In genomic region chr13:41934120-41934519, GRCh38 we compare ENCODE assay signal across 36 cellular contexts. TPM values are rescaled to one million over a fixed set of nuclear protein-coding genes. Genes with fewer than 3 reads are reported as not detected.
A peak's percentile ranks its signal among the peaks of the same experiment; 100 is the strongest.
DNase-seq lines count a peak whose midpoint lies in the region; ATAC-seq, FAIRE-seq and TF ChIP-seq lines count a peak whose summit lies in the region.
"Had no signal": no experiment of that assay in that cellular context is flagged by ENCODE, and none has a peak within 500 bp of the region (broad histone marks: within the 10 kb centered on the region; RNA-seq: fewer than 3 reads in every experiment).

No MANE protein-coding gene starts in this region.

- no TSS peak for BruUV-seq in HepG2 (replicated peaks; lab: Mats Ljungman, UMichigan)

- 84% methylated on average over 1 of the region's 1 CpG for WGBS in HepG2 (ENCODE audit: low lambda C conversion rate)
- 100% methylated on average over 1 of the region's 1 CpG for WGBS in right lobe of liver (ENCODE audit: insufficient coverage, low coverage, low lambda C conversion rate, missing lambda C conversion rate)

- H3K36me3 ChIP-seq in HepG2 (replicated peaks in 1 of 2; ENCODE audit: control insufficient read depth in 1 of 2, insufficient read depth in 2 of 2, low read length in 2 of 2): 0 out of 5 replicates have a peak, but pooled peaks cover 0 to 3% of the 10 kb centered on the region in 2 experiments
- no peaks in the 10 kb centered on the region for H3K36me3 ChIP-seq in right lobe of liver
- H3K36me3 ChIP-seq in HEK293 (ENCODE audit: control insufficient read depth in 2 of 2, insufficient read depth in 1 of 2, low read length in 2 of 2): no peaks in the 10 kb centered on the region

- H3K4me2 ChIP-seq in HepG2 (ENCODE audit: low read depth, low read length): no peak overlapping the region
- H3K4me2 ChIP-seq: A549; BLaER1; BLaER1 treated with 17β-estradiol and CSF1 and Interleukin-3, amounts not matched to agents 10 nM and 100 nM had no signal

- no peak overlapping the region for H3K27ac ChIP-seq in HepG2 (ENCODE audit: extremely low read length, insufficient read depth, low read length)
- no peak overlapping the region for H3K27ac ChIP-seq in right lobe of liver
- no peak overlapping the region for H3K27ac ChIP-seq in HEK293 (ENCODE audit: extremely low read depth, low read depth, low read length)
- H3K27ac ChIP-seq: 22Rv1; A549; BLaER1; BLaER1 treated with 17β-estradiol and CSF1 and Interleukin-3, amounts not matched to agents 10 nM and 100 nM; C4-2B had no signal

- H3K9me3 ChIP-seq in HepG2 (ENCODE audit: low read length) (no peaks in the 10 kb centered on the region; the same call in 1 of the 2 replicates), right lobe of liver (no peaks in the 10 kb centered on the region), HEK293 (ENCODE audit: control insufficient read depth, insufficient read depth, low read depth, low read length) (no peaks in the 10 kb centered on the region)
- H3K9me3 ChIP-seq: BE2C, Caco-2 had no signal

- H3K27me3 ChIP-seq in HepG2 (ENCODE audit: control insufficient read depth in 1 of 2, insufficient read depth in 2 of 2, low read length in 2 of 2) (no peaks in the 10 kb centered on the region), right lobe of liver (no peaks in the 10 kb centered on the region)
- H3K27me3 ChIP-seq: BE2C; BLaER1; BLaER1 treated with 17β-estradiol and CSF1 and Interleukin-3, amounts not matched to agents 10 nM and 100 nM had no signal

- FAIRE-seq in HepG2 (lab: Jason Lieb, UNC) (no peak), A204.1 (lab: Jason Lieb, UNC) (peak; percentile 11), GM18507 (lab: Jason Lieb, UNC) (peak; percentile 49)
- FAIRE-seq: A549, D721Med had no signal

- peaks cover 11% of the 10 kb centered on the region for H3K4me1 Mint-ChIP-seq in stimulated activated memory B cell treated with anti-CD40 and anti-IgM and Interleukin-4, amounts not matched to agents 10 μg/mL and 1 μg/mL and 100 μg/mL, for 72 hours
- H3K4me1 Mint-ChIP-seq: CD14-positive monocyte had no signal

- H3K4me3 Mint-ChIP-seq in stimulated activated memory B cell treated with anti-CD40 and anti-IgM and Interleukin-4, amounts not matched to agents 10 μg/mL and 1 μg/mL and 100 μg/mL, for 72 hours: no peak overlapping the region
- H3K4me3 Mint-ChIP-seq: B cell; CD14-positive monocyte; CD4-positive, alpha-beta memory T cell; CD4-positive, alpha-beta T cell; CD8-positive, alpha-beta memory T cell; CD8-positive, alpha-beta T cell had no signal

- no peak for TF ChIP-seq EP300 in HepG2 (IDR thresholded peaks at IDR 0.05; ENCODE audit: low read depth in 2 of 2, low read length in 2 of 2)
- TF ChIP-seq EP300 in HepG2 (CRISPR knock-in tag; IDR thresholded peaks at IDR 0.05; ENCODE audit: borderline replicate concordance): no peak

- H3K9ac ChIP-seq in HepG2 (ENCODE audit: insufficient read depth, low read depth, low read length): no peak overlapping the region
- H3K9ac ChIP-seq: BLaER1; BLaER1 treated with 17β-estradiol and CSF1 and Interleukin-3, amounts not matched to agents 10 nM and 100 nM had no signal

- peaks cover 45% of the 10 kb centered on the region for H3K36me3 Mint-ChIP-seq in stimulated activated memory B cell treated with anti-CD40 and anti-IgM and Interleukin-4, amounts not matched to agents 10 μg/mL and 1 μg/mL and 100 μg/mL, for 72 hours

- H3K4me1 ChIP-seq in HepG2 (ENCODE audit: insufficient read depth, low read length) (peaks cover 19% of the 10 kb centered on the region), right lobe of liver (peaks cover 0 to 14% (median 4%) of the 10 kb centered on the region in 4 donors), HEK293 (ENCODE audit: control insufficient read depth, insufficient read depth, low read length) (0 out of 2 replicates have a peak, but pooled peaks cover under 1% of the 10 kb centered on the region)
- H3K4me1 ChIP-seq: A549; BLaER1; BLaER1 treated with 17β-estradiol and CSF1 and Interleukin-3, amounts not matched to agents 10 nM and 100 nM had no signal

- ATAC-seq in HepG2: no peak
- no peak for ATAC-seq in right lobe of liver
- ATAC-seq in HG02623 (IDR thresholded peaks at IDR 0.05; ENCODE audit: unreplicated experiment): no peak
- no peak for ATAC-seq in stimulated activated memory B cell treated with anti-CD40 and anti-IgM and Interleukin-4, amounts not matched to agents 10 μg/mL and 1 μg/mL and 100 μg/mL, for 72 hours
- ATAC-seq: A549; CD8-positive, alpha-beta T cell had no signal

- TF ChIP-seq CTCF in HepG2 (CRISPR knock-in tag; IDR thresholded peaks at IDR 0.05) (no peak), right lobe of liver (IDR thresholded peaks at IDR 0.05) (no peak), HEK293 (tag by site-specific recombination; IDR thresholded peaks at IDR 0.05) (no peak)

- H3K79me2 ChIP-seq in HepG2 (ENCODE audit: insufficient read depth, low read length): peaks cover 6% of the 10 kb centered on the region

- CTCF ChIA-PET in HepG2 (lab: Yijun Ruan, JAX; ENCODE audit: low intra/inter-chr PET ratio, low total read pairs) (no interaction called here), HEK293 (lab: Yijun Ruan, JAX) (interaction anchor here (0.6 kb wide), 1 partner anchor 40 kb away, joined by 3 read pairs; no protein-coding TSS in a partner anchor)

- DNase-seq in HepG2 (ENCODE audit: low spot score) (no peak), right lobe of liver (no peak), GM18507 (ENCODE audit: extremely low spot score, insufficient read length, low read depth) (no peak)
- no peak for DNase-seq in activated T-cell treated with anti-CD3 and anti-CD28 coated beads, Interleukin-2, amount 50 U/mL, for 1 hour
- DNase-seq: 8988T; ACHN; AML-193; BE2C; C1 segment of cervical spinal cord; Caco-2; Calu3; CD4-positive, alpha-beta memory T cell; CD4-positive, alpha-beta T cell; CD4-positive, CD25-positive, alpha-beta regulatory T cell; CD8-positive, alpha-beta memory T cell; CD8-positive, alpha-beta T cell; COR-L47; DMS 273 treated with DMSO at 0.1 percent for 48 hours; DMS153; DMS53; DMS79; DMS79 treated with DMSO at 0.1 percent for 48 hours; DND-41; EL had no signal

- no peak for TF ChIP-seq RAD21 in HepG2 (CRISPR knock-in tag; IDR thresholded peaks at IDR 0.05)

- H3K4me3 ChIP-seq in HepG2 (replicated peaks in 1 of 3; ENCODE audit: insufficient read depth in 1 of 3, low read depth in 2 of 3, low read length in 3 of 3): no peak overlapping the region
- no peak overlapping the region for H3K4me3 ChIP-seq in right lobe of liver
- no peak overlapping the region for H3K4me3 ChIP-seq in HEK293 (ENCODE audit: low read depth, low read length)
- H3K4me3 ChIP-seq: A549; BLaER1; BLaER1 treated with 17β-estradiol and CSF1 and Interleukin-3, amounts not matched to agents 10 nM and 100 nM had no signal

- no peaks in the 10 kb centered on the region for H3K27me3 Mint-ChIP-seq in stimulated activated memory B cell treated with anti-CD40 and anti-IgM and Interleukin-4, amounts not matched to agents 10 μg/mL and 1 μg/mL and 100 μg/mL, for 72 hours
- H3K27me3 Mint-ChIP-seq: B cell; CD4-positive, alpha-beta memory T cell; CD4-positive, alpha-beta T cell; CD4-positive, CD25-positive, alpha-beta regulatory T cell; CD8-positive, alpha-beta memory T cell had no signal

- intact Hi-C loops in HepG2 (cut with micrococcal nuclease; ENCODE audit: unreplicated experiment) (no loop called here), right lobe of liver (cut with DNase I) (no loop called here)

- no peak for TF ChIP-seq POLR2A in HepG2 (IDR thresholded peaks at IDR 0.05; ENCODE audit: insufficient read depth in 1 of 2, low read depth in 2 of 2, low read length in 2 of 2)
- TF ChIP-seq POLR2A in right lobe of liver (IDR thresholded peaks at IDR 0.05): no peak

- POLR2A ChIA-PET in HepG2 (lab: Yijun Ruan, JAX) (no interaction called here), HEK293 (lab: Yijun Ruan, JAX) (no interaction called here)

- in situ Hi-C loops in HepG2 (cut with HindIII; ENCODE audit: extremely low pct_ligation_motif_present, low pct_unique_long_range_greater_than_20kb): no loop called here

- peaks cover 6% of the 10 kb centered on the region for H3K9me3 Mint-ChIP-seq in stimulated activated memory B cell treated with anti-CD40 and anti-IgM and Interleukin-4, amounts not matched to agents 10 μg/mL and 1 μg/mL and 100 μg/mL, for 72 hours

- H4K20me1 ChIP-seq in HepG2 (ENCODE audit: insufficient read depth, low read length): no peaks in the 10 kb centered on the region
- H4K20me1 ChIP-seq: BLaER1; BLaER1 treated with 17β-estradiol and CSF1 and Interleukin-3, amounts not matched to agents 10 nM and 100 nM had no signal

- H3K27ac Mint-ChIP-seq in stimulated activated memory B cell treated with anti-CD40 and anti-IgM and Interleukin-4, amounts not matched to agents 10 μg/mL and 1 μg/mL and 100 μg/mL, for 72 hours: no peak overlapping the region
- H3K27ac Mint-ChIP-seq: B cell; CD14-positive monocyte; CD4-positive, alpha-beta T cell; CD8-positive, alpha-beta T cell had no signal

- no peak overlapping the region for H2AFZ ChIP-seq in HepG2 (ENCODE audit: low read length)

TF ChIP-seq in HepG2, 621 proteins besides CTCF, POLR2A, EP300 and RAD21 (continues in another document):
- TF ChIP-seq FOXC1 (CRISPR knock-in tag; IDR thresholded peaks at IDR 0.05; ENCODE audit: borderline replicate concordance): no peak

RNA-seq across cellular contexts. Expression of gene VWA8, which starts 26.8 kb away (rescaled TPM):
- 16.0 and 17.3 TPM in 2 replicates for total RNA-seq in HepG2 (2016; rRNA removed; fragmentation: Illumina TruSeq; extraction: Trizol)
- 29.5 and 36.0 TPM in 2 replicates for total RNA-seq in HepG2 (2016; cell fraction: cytosol; rRNA removed; fragmentation: Illumina TruSeq; extraction: Trizol; ENCODE audit: low read depth)
- total RNA-seq in HepG2 (2016; cell fraction: insoluble cytoplasmic fraction; rRNA removed; fragmentation: Illumina TruSeq; extraction: Trizol): 14.3 and 15.4 TPM in 2 replicates
- total RNA-seq in HepG2 (2016; cell fraction: membrane; rRNA removed; fragmentation: Illumina TruSeq; extraction: Trizol): 8.3 and 9.1 TPM in 2 replicates
- total RNA-seq in HepG2 (2016; cell fraction: nucleus; rRNA removed; fragmentation: Illumina TruSeq; extraction: Trizol): 37.4 and 38.1 TPM in 2 replicates
- polyA plus RNA-seq in HepG2 (2011; rRNA removed): 7.4 and 9.1 TPM in 2 replicates
- 4.4 and 6.1 TPM in 2 replicates for polyA plus RNA-seq in HepG2 (2011; cell fraction: cytosol; rRNA removed)
- 8.4 and 9.0 TPM in 2 replicates for polyA plus RNA-seq in HepG2 (2011; cell fraction: nucleus; rRNA removed)
- 9.2 and 9.8 TPM in 2 replicates for polyA plus RNA-seq in HepG2 (2012)
- 0.53 and 0.77 TPM in 2 replicates for polyA plus RNA-seq in HepG2 (2016; cell fraction: cytosol; fragmentation: Illumina TruSeq; extraction: Trizol; ENCODE audit: low read depth)
- polyA plus RNA-seq in HepG2 (2016; cell fraction: insoluble cytoplasmic fraction; fragmentation: Illumina TruSeq; extraction: Trizol; ENCODE audit: low read depth): 11.1 and 11.5 TPM in 2 replicates
- polyA plus RNA-seq in HepG2 (2016; cell fraction: membrane; fragmentation: Illumina TruSeq; extraction: Trizol; ENCODE audit: low read depth): 1.3 and 1.6 TPM in 2 replicates
- 12.4 and 14.5 TPM in 2 replicates for polyA plus RNA-seq in HepG2 (2016; cell fraction: nucleus; fragmentation: Illumina TruSeq; extraction: Trizol; ENCODE audit: insufficient read depth, low read depth)
- polyA minus RNA-seq in HepG2 (2011; rRNA and poly(A)+ RNA removed; ENCODE audit: low replicate concordance): 16.6 and 20.1 TPM in 2 replicates
- 13.1 and 13.9 TPM in 2 replicates for polyA minus RNA-seq in HepG2 (2011; cell fraction: cytosol; rRNA and poly(A)+ RNA removed)
- 80.6 and 100 TPM in 2 replicates for polyA minus RNA-seq in HepG2 (2011; cell fraction: nucleus; rRNA and poly(A)+ RNA removed)
- total RNA-seq in right lobe of liver: 10 to 100 TPM; 19.4 to 33.8 (median 30.8) TPM
